Comparison of ENCODE assay signal across 25 cellular contexts in genomic region chr16:86542756-86543750, GRCh38. TPM values are rescaled to one million over a fixed set of nuclear protein-coding genes. Genes with fewer than 3 reads are reported as not detected.
"Had no signal": no experiment of that assay in that cellular context is flagged by ENCODE, and none has a peak within 500 bp of the region (broad histone marks: within the 10 kb centered on the region; RNA-seq: fewer than 3 reads in every experiment).

No MANE protein-coding gene starts in this region.

- DNase-seq: activated CD4-positive, alpha-beta T cell treated with anti-CD3 and anti-CD28 coated beads for 36 hours; activated CD4-positive, alpha-beta T cell treated with anti-CD3 and anti-CD28 coated beads, Interleukin-2, amount 10 ng/mL, durations not matched to agents 24 days and 14 days; activated CD4-positive, alpha-beta T cell treated with anti-CD3 and anti-CD28 coated beads, Interleukin-2, amount 50 U/mL, for 4 hours; activated CD4-positive, CD25-positive, alpha-beta regulatory T cell; activated CD4-positive, CD25-positive, alpha-beta regulatory T cell treated with anti-CD3 and anti-CD28 coated beads, Interleukin-2, amount 50 U/mL, for 72 hours; activated CD8-positive, alpha-beta memory T cell treated with anti-CD3 and anti-CD28 coated beads for 24 hours; activated CD8-positive, alpha-beta T cell treated with anti-CD3 and anti-CD28 coated beads for 36 hours; activated effector memory CD4-positive, alpha-beta T cell treated with Interleukin-2 at 50 U/mL for 16 hours; activated gamma-delta T cell treated with Interleukin-2 at 50 U/mL for 16 hours; activated naive CD4-positive, alpha-beta T cell treated with anti-CD3 and anti-CD28 coated beads, Interleukin-2, amount 50 U/mL, for 16 hours; activated naive CD4-positive, alpha-beta T cell treated with Interleukin-2 at 50 U/mL for 16 hours; activated T-cell treated with anti-CD3 and anti-CD28 coated beads, Interleukin-2, amount 50 U/mL, for 4 hours; amniotic stem cell; anterior cingulate cortex; brain microvascular endothelial cell; dorsolateral prefrontal cortex; effector memory CD4-positive, alpha-beta T cell; endodermal cell; foreskin fibroblast; gastrocnemius medialis; T-helper 2 cell had no signal

- FAIRE-seq: bronchial epithelial cell had no signal

- H3K9me3 ChIP-seq: gastrocnemius medialis had no signal

- H3K27ac ChIP-seq: brain microvascular endothelial cell, coronary artery, dorsolateral prefrontal cortex, gastrocnemius medialis had no signal

- H3K4me3 ChIP-seq: coronary artery, dorsolateral prefrontal cortex, gastrocnemius medialis had no signal

- H3K27me3 ChIP-seq: brain microvascular endothelial cell, dorsolateral prefrontal cortex, gastrocnemius medialis had no signal

RNA-seq across cellular contexts. Expression of gene FOXC2, which starts 23.6 kb away (rescaled TPM):
- total RNA-seq: activated CD4-positive, alpha-beta T cell treated with anti-CD3 and anti-CD28 coated beads for 36 hours; activated CD4-positive, alpha-beta T cell treated with anti-CD3 and anti-CD28 coated beads, Interleukin-2, amount 10 ng/mL, durations not matched to agents 24 days and 14 days; activated CD8-positive, alpha-beta T cell treated with anti-CD3 and anti-CD28 coated beads for 36 hours; activated T-cell treated with anti-CD3 and anti-CD28 coated beads, Interleukin-2, amount 50 U/mL, for 4 hours; activated T-helper 17 cell treated with anti-CD3 and anti-CD28 coated beads, Interleukin-2, amount 50 U/mL, for 72 hours; T-helper 1 cell treated with Interleukin-12 subunit alpha and Interleukin-12 subunit beta and Interleukin-4 antibody, amounts not matched to agents 30 ng/mL and 1 ng/mL, for 36 hours had no signal

RNA-seq across cellular contexts. Expression of gene FOXF1, which starts 32.7 kb away (rescaled TPM):
- total RNA-seq: activated CD4-positive, alpha-beta T cell treated with anti-CD3 and anti-CD28 coated beads for 36 hours; activated CD4-positive, alpha-beta T cell treated with anti-CD3 and anti-CD28 coated beads, Interleukin-2, amount 10 ng/mL, durations not matched to agents 24 days and 14 days; activated CD8-positive, alpha-beta T cell treated with anti-CD3 and anti-CD28 coated beads for 36 hours; activated T-helper 17 cell treated with anti-CD3 and anti-CD28 coated beads, Interleukin-2, amount 50 U/mL, for 72 hours; endodermal cell; T-helper 1 cell treated with Interleukin-12 subunit alpha and Interleukin-12 subunit beta and Interleukin-4 antibody, amounts not matched to agents 30 ng/mL and 1 ng/mL, for 36 hours had no signal

RNA-seq across cellular contexts. Expression of gene FOXL1, which starts 35.3 kb away (rescaled TPM):
- total RNA-seq: activated CD4-positive, alpha-beta T cell treated with anti-CD3 and anti-CD28 coated beads for 36 hours; activated CD8-positive, alpha-beta T cell treated with anti-CD3 and anti-CD28 coated beads for 36 hours; activated T-cell treated with anti-CD3 and anti-CD28 coated beads, Interleukin-2, amount 50 U/mL, for 4 hours; activated T-helper 17 cell treated with anti-CD3 and anti-CD28 coated beads, Interleukin-2, amount 50 U/mL, for 72 hours; T-helper 1 cell treated with Interleukin-12 subunit alpha and Interleukin-12 subunit beta and Interleukin-4 antibody, amounts not matched to agents 30 ng/mL and 1 ng/mL, for 36 hours had no signal
